In the genomic region with DNA sequence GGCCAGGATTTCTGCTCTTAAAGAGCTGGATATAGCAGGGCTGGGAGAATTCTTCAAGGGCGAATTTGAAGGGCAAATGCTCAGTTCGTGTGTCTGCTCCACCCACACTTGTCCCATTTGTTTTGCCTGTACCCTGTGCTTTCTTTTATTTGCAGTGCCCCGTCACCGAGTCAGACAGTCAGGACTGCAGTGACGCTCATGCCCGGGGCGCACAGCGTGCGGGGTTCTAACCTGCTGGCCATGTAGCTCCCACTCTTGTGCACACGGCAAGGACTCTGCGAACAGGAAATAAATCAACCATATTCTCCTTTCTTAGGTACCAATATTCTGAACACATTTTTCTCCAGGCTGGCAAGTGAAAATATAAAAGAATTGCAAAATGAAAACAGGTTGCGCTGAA, we compare ENCODE assay signal across 28 cellular contexts.
"Had no signal": no experiment of that assay in that cellular context is flagged by ENCODE, and none has a peak within 500 bp of the region (broad histone marks: within the 10 kb centered on the region; RNA-seq: fewer than 3 reads in every experiment).

No MANE protein-coding gene starts in this region.

- H3K4me1 ChIP-seq: stomach, testis, tibial nerve, transverse colon, upper lobe of right lung, uterus, vagina had no signal

- H3K27ac ChIP-seq: stomach, suprapubic skin, testis, thoracic aorta, thyroid gland, tibial artery, tibial nerve, transverse colon, upper lobe of left lung, upper lobe of right lung, uterus, vagina had no signal

- H3K27me3 Mint-ChIP-seq: stimulated activated memory B cell treated with anti-CD40 and anti-IgM and Interleukin-4, amounts not matched to agents 10 μg/mL and 1 μg/mL and 100 μg/mL, for 72 hours; stimulated activated naive B cell treated with anti-CD40 and anti-IgM and Interleukin-4, amounts not matched to agents 10 μg/mL and 1 μg/mL and 100 μg/mL, for 72 hours; stimulated activated naive CD8-positive, alpha-beta T cell treated with anti-CD3 and anti-CD28 coated beads, Interleukin-15, amount 100 ng/mL, for 72 hours; stimulated activated naive CD8-positive, alpha-beta T cell treated with anti-CD3 and anti-CD28 coated beads, Interleukin-15, Interleukin-2, amounts not matched to agents 100 ng/mL and 50 ng/mL, for 24 hours; type B pancreatic cell had no signal

- DNase-seq: stimulated activated CD4-positive, alpha-beta T cell treated with anti-CD3 and anti-CD28 coated beads, Interleukin-2, amount 100 ng/mL, for 48 hours; stimulated activated CD4-positive, alpha-beta T cell treated with anti-CD3 and anti-CD28 coated beads, Interleukin-4, amount 100 ng/mL, for 1 hour; stimulated activated CD4-positive, alpha-beta T cell treated with anti-CD3 and anti-CD28 coated beads, Interleukin-4, amount 100 ng/mL, for 24 hours; stimulated activated CD4-positive, alpha-beta T cell treated with anti-CD3 and anti-CD28 coated beads, Interleukin-4, amount 100 ng/mL, for 4 hours; stimulated activated CD8-positive, alpha-beta memory T cell treated with anti-CD3 and anti-CD28 coated beads, Interleukin-4, amount 100 ng/mL, for 48 hours; stimulated activated naive B cell treated with anti-CD40 and anti-IgM and Interleukin-4, amounts not matched to agents 10 μg/mL and 1 μg/mL and 100 μg/mL, for 72 hours; stimulated activated naive CD4-positive, alpha-beta T cell; stimulated activated naive CD4-positive, alpha-beta T cell treated with Interleukin-2 at 50 U/mL for 16 hours; stimulated activated naive CD8-positive, alpha-beta T cell treated with anti-CD3 and anti-CD28 coated beads, Interleukin-15, amount 100 ng/mL, for 72 hours; stimulated activated naive CD8-positive, alpha-beta T cell treated with anti-CD3 and anti-CD28 coated beads, Interleukin-15, Interleukin-2, amounts not matched to agents 100 U/mL and 50 U/mL, for 24 hours; stomach; substantia nigra; testis; thyroid gland; tibial artery; transverse colon; trophoblast cell; upper lobe of right lung; uterus had no signal

- H3K9me3 ChIP-seq: stomach, suprapubic skin, testis, thoracic aorta, thyroid gland, tibial artery, tibial nerve, transverse colon, upper lobe of left lung, upper lobe of right lung, uterus, vagina had no signal

- H3K36me3 Mint-ChIP-seq: type B pancreatic cell had no signal

- H3K4me3 Mint-ChIP-seq: stimulated activated effector memory CD8-positive, alpha-beta T cell treated with anti-CD3 and anti-CD28 coated beads, Interleukin-12 subunit alpha, Interleukin-12 subunit beta, amount 100 ng/mL, for 72 hours; stimulated activated memory B cell treated with anti-CD40 and anti-IgM and Interleukin-4, amounts not matched to agents 10 μg/mL and 1 μg/mL and 100 μg/mL, for 72 hours; stimulated activated naive B cell treated with anti-CD40 and anti-IgM and Interleukin-4, amounts not matched to agents 10 μg/mL and 1 μg/mL and 100 μg/mL, for 72 hours; stimulated activated naive CD8-positive, alpha-beta T cell treated with anti-CD3 and anti-CD28 coated beads, Interleukin-15, amount 100 ng/mL, for 72 hours; stimulated activated naive CD8-positive, alpha-beta T cell treated with anti-CD3 and anti-CD28 coated beads, Interleukin-15, Interleukin-2, amounts not matched to agents 100 ng/mL and 50 ng/mL, for 24 hours; type B pancreatic cell had no signal

- H3K27ac Mint-ChIP-seq: stimulated activated effector memory CD8-positive, alpha-beta T cell treated with anti-CD3 and anti-CD28 coated beads, Interleukin-12 subunit alpha, Interleukin-12 subunit beta, amount 100 ng/mL, for 72 hours; stimulated activated memory B cell treated with anti-CD40 and anti-IgM and Interleukin-4, amounts not matched to agents 10 μg/mL and 1 μg/mL and 100 μg/mL, for 72 hours; stimulated activated naive B cell treated with anti-CD40 and anti-IgM and Interleukin-4, amounts not matched to agents 10 μg/mL and 1 μg/mL and 100 μg/mL, for 72 hours; stimulated activated naive CD8-positive, alpha-beta T cell treated with anti-CD3 and anti-CD28 coated beads, Interleukin-15, amount 100 ng/mL, for 72 hours; stimulated activated naive CD8-positive, alpha-beta T cell treated with anti-CD3 and anti-CD28 coated beads, Interleukin-15, Interleukin-2, amounts not matched to agents 100 ng/mL and 50 ng/mL, for 24 hours; type B pancreatic cell had no signal

- H3K36me3 ChIP-seq: thoracic aorta, thyroid gland, transverse colon, upper lobe of right lung, uterus, vagina had no signal

- H3K9me3 Mint-ChIP-seq: stimulated activated effector memory CD8-positive, alpha-beta T cell treated with anti-CD3 and anti-CD28 coated beads, Interleukin-12 subunit alpha, Interleukin-12 subunit beta, amount 100 ng/mL, for 72 hours; stimulated activated memory B cell treated with anti-CD40 and anti-IgM and Interleukin-4, amounts not matched to agents 10 μg/mL and 1 μg/mL and 100 μg/mL, for 72 hours; stimulated activated naive B cell treated with anti-CD40 and anti-IgM and Interleukin-4, amounts not matched to agents 10 μg/mL and 1 μg/mL and 100 μg/mL, for 72 hours; stimulated activated naive CD8-positive, alpha-beta T cell treated with anti-CD3 and anti-CD28 coated beads, Interleukin-15, amount 100 ng/mL, for 72 hours; stimulated activated naive CD8-positive, alpha-beta T cell treated with anti-CD3 and anti-CD28 coated beads, Interleukin-15, Interleukin-2, amounts not matched to agents 100 ng/mL and 50 ng/mL, for 24 hours; type B pancreatic cell had no signal

- H3K27me3 ChIP-seq: stomach, suprapubic skin, testis, thyroid gland, tibial artery, tibial nerve, transverse colon, upper lobe of left lung, upper lobe of right lung, uterus, vagina had no signal

- H3K4me3 ChIP-seq: stomach, suprapubic skin, testis, thoracic aorta, thyroid gland, tibial artery, tibial nerve, transverse colon, upper lobe of left lung, upper lobe of right lung, uterus, vagina had no signal
